Comparison of ENCODE assay signal across 8 cellular contexts in genomic region chr2:203014456-203015199, GRCh38. TPM values are rescaled to one million over a fixed set of nuclear protein-coding genes. Genes with fewer than 3 reads are reported as not detected.
DNase-seq lines count a peak whose midpoint lies in the region; ATAC-seq, FAIRE-seq and TF ChIP-seq lines count a peak whose summit lies in the region.

Gene NBEAL1 (plus strand): TSS chr2:203014875. CDS start chr2:203016385, 1,510 bp downstream.

- peaks cover 0 to 50% (median 35%) of the 10 kb centered on the region in 9 donors for H3K4me1 ChIP-seq in heart right ventricle
- peaks cover 4 to 39% (median 11%) of the 10 kb centered on the region in 4 donors for H3K4me1 ChIP-seq in upper lobe of left lung

- DNase-seq in GM12892 (ENCODE audit: insufficient read length) (peak; percentile 75), NCI-H146 (lab: John Stamatoyannopoulos, UW) (peak; percentile 93), T-helper 1 cell (peak; percentile 93 to 99 (median 94)), amniotic stem cell (lab: John Stamatoyannopoulos, UW) (peak; percentile 98), heart right ventricle (peak; percentile 97 to 99), posterior cingulate gyrus (peak; percentile 96 to 100 (median 99)), upper lobe of left lung (peak; percentile 100)

- H3K36me3 ChIP-seq in heart right ventricle (no peaks in the 10 kb centered on the region), upper lobe of left lung (no peaks in the 10 kb centered on the region)

- 0% methylated on average over 59 of the region's 59 CpGs for WGBS in heart right ventricle, 2 donors
- WGBS in upper lobe of left lung, 2 donors = 0 to 1% methylated on average over 20 to 53 of the region's 59 CpGs

- H3K27ac ChIP-seq in heart right ventricle (peak within 1 kb of the TSS; percentile 91 to 98 (median 93)), upper lobe of left lung (peak within 1 kb of the TSS; percentile 90 to 98 (median 95))

- TF ChIP-seq EP300 in upper lobe of left lung (IDR thresholded peaks at IDR 0.05) = peak in 2 of 4 donors; percentile 21 to 85

- TF ChIP-seq CTCF in heart right ventricle (IDR thresholded peaks at IDR 0.05) (no peak), upper lobe of left lung (IDR thresholded peaks at IDR 0.05) (peak in 1 of 6 experiments; percentile 4)

- H3K27me3 ChIP-seq in heart right ventricle = no peaks in the 10 kb centered on the region
- H3K27me3 ChIP-seq in upper lobe of left lung = no peaks in the 10 kb centered on the region

- intact Hi-C loops in heart right ventricle (cut with DNase I) = loop anchor here in 2 of 10 donors (5.0 to 10.0 kb wide), 2 partner anchors 100 to 102 kb away; partner anchors contain the start of genes CARF (in 2 of the 2) and WDR12 (in 2 of the 2)
- intact Hi-C loops in posterior cingulate gyrus (cut with DNase I) = loop anchor here (5.0 kb wide), 2 partner anchors 102 to 377 kb away; partner anchors contain the start of genes CARF and WDR12

- H3K4me3 ChIP-seq in heart right ventricle (peak within 1 kb of the TSS; percentile 69 to 93 (median 86)), upper lobe of left lung (peak within 1 kb of the TSS; percentile 75 to 87 (median 84))

- no peaks in the 10 kb centered on the region for H3K9me3 ChIP-seq in heart right ventricle
- H3K9me3 ChIP-seq in upper lobe of left lung = no peaks in the 10 kb centered on the region

- peak; percentile 97 for ATAC-seq in HG02852 (IDR thresholded peaks at IDR 0.05; ENCODE audit: unreplicated experiment)
- ATAC-seq in heart right ventricle = peak; percentile 97 to 99 (median 98)
- peak; percentile 98 to 99 for ATAC-seq in upper lobe of left lung (ENCODE audit: low FRiP score in 2 of 2)

- TF ChIP-seq POLR2A in GM12892 (IDR thresholded peaks at IDR 0.05; ENCODE audit: low read depth, low read length) (peak; percentile 50; the same call in 1 of the 2 replicates), upper lobe of left lung (IDR thresholded peaks at IDR 0.05) (peak; percentile 54 to 94 (median 86))

- FAIRE-seq in GM12892 (lab: Jason Lieb, UNC) = peak; percentile 100

RNA-seq across cellular contexts. Expression of gene NBEAL1, which starts in this region (rescaled TPM):
- polyA plus RNA-seq in GM12892 (2012; ENCODE audit: missing spikeins) = 10.0 TPM
- total RNA-seq in heart right ventricle (10 to 100 TPM; 13.4 to 24.5 (median 18.4) TPM), upper lobe of left lung (10 to 100 TPM; 37.0 to 92.2 (median 64.9) TPM)
- 1 to 10 TPM; 2.5 to 4.1 TPM for polyA plus RNA-seq in heart right ventricle

Comparison
In these comparisons a context has a peak if more than half of its experiments do, and no peak if none do; other contexts are left out.
1. Peak in every context shown above with its lines: DNase-seq, ATAC-seq, H3K4me3 ChIP-seq and H3K27ac ChIP-seq.